ENCODE assay signal across 13 cellular contexts in the genomic region with DNA sequence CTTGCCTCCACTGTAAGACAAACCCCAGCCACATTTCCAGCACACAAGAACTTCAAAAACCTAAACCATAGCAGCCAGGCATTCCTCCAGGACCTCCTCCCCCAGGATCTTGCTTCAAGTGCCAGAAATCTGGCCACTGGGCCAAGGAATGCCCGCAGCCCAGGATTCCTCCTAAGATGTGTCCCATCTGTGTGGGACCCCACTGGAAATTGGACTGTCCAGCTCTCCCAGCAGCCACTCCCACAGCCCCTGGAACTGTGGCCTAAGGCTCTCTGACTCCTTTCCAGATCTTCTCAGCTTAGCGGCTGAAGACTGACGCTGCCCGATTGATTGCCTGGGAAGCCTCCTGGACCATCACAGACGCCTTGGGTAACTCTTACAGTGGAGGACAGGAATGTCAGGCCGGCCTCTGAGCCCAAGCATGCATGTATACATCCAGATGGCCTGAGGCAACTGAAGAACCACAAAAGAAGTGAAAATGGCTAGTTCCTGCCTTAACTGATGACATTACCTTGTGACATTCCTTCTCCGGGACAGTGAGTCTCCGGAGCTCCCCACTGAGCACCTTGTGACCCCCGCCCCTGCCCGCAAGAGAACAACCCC. TPM values are rescaled to one million over a fixed set of nuclear protein-coding genes. Genes with fewer than 3 reads are reported as not detected.
"Had no signal": no experiment of that assay in that cellular context is flagged by ENCODE, and none has a peak within 500 bp of the region (broad histone marks: within the 10 kb centered on the region; RNA-seq: fewer than 3 reads in every experiment).

No MANE protein-coding gene starts in this region.

RNA-seq across cellular contexts. Expression of a gene that starts 24.7 kb away (rescaled TPM):
- total RNA-seq: activated CD4-positive, alpha-beta memory T cell treated with anti-CD3 and anti-CD28 coated beads, Interleukin-2, amount 10 ng/mL, durations not matched to agents 7 days and 5 days; activated naive CD4-positive, alpha-beta T cell treated with anti-CD3 and anti-CD28 coated beads, Interleukin-2, amount 50 U/mL, for 72 hours; activated naive CD8-positive, alpha-beta T cell treated with anti-CD3 and anti-CD28 coated beads, Interleukin-2, amount 10 ng/mL, durations not matched to agents 7 days and 5 days; activated T-cell treated with anti-CD3 and anti-CD28 coated beads, Interleukin-2, amount 50 U/mL, for 72 hours; body of pancreas; chondrocyte; dermis blood vessel endothelial cell; esophagus muscularis mucosa; foreskin keratinocyte; gastrocnemius medialis; heart left ventricle; T-helper 1 cell treated with Interleukin-12 subunit alpha and Interleukin-12 subunit beta and Interleukin-4 antibody, amounts not matched to agents 30 ng/mL and 1 ng/mL, for 36 hours had no signal
- polyA plus RNA-seq: adipose tissue, foreskin keratinocyte, heart left ventricle had no signal
